ENCODE assay signal across 8 cellular contexts in the genomic region with DNA sequence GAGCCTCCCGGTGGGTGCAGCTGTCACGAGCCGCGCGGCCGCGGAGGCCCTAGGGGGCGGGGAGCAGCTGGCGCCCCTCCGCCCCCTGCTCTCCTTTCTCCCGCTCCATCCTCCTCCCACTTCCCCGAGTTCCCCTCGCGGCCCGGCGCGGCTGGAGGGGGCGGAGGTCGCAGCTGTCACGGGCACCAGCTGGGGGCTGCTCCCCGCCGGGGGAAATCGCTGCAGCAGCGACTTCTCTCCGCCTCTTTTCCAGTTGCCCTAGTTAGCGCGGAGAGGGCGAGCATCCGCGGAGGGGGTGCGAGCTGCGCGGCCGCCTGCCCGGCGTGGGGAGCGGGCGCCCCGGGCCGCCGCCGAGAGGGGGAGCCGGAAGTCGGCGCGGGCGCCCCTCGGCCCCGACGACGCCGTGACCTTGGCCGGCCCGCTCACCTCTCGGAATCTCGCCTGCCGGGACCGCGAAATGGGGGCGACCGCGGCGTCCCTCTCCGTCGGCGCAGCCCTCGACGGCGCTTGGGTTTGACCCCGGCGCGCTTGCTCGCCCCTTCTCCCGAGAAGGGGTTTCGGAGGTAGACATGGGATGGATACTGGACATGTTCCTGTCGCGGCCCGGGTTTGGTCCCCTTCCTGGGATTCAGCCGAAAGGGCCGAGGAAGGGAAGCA. TPM values are rescaled to one million over a fixed set of nuclear protein-coding genes. Genes with fewer than 3 reads are reported as not detected.
DNase-seq lines count a peak whose midpoint lies in the region; ATAC-seq lines count a peak whose summit lies in the region.

No MANE protein-coding gene starts in this region.

- no peak overlapping the region for H4K8ac ChIP-seq in mesendoderm (ENCODE audit: low read depth, low read length)

- H3K4me2 ChIP-seq in mesendoderm (ENCODE audit: low read length) = peak overlapping the region; percentile 44

- POLR2A ChIA-PET in activated CD4-positive, alpha-beta memory T cell treated with anti-CD3 and anti-CD28 coated beads for 36 hours (lab: Charles Lee) = interaction anchor here (0.5 to 2.1 kb wide), 5 partner anchors 29 to 301 kb away, joined by 3 to 10 read pairs (median 6); partner anchors contain the start of genes CENPO and PTRHD1

- H3K27me3 Mint-ChIP-seq in activated CD4-positive, alpha-beta memory T cell treated with anti-CD3 and anti-CD28 coated beads for 36 hours = no peaks in the 10 kb centered on the region

- no peak overlapping the region for H3K23ac ChIP-seq in mesendoderm (ENCODE audit: low read length)

- no peak overlapping the region for H4K5ac ChIP-seq in mesendoderm (ENCODE audit: low read length)

- H2BK5ac ChIP-seq in mesendoderm (ENCODE audit: low read length) = no peak overlapping the region

- H3K36me3 Mint-ChIP-seq in activated CD4-positive, alpha-beta memory T cell treated with anti-CD3 and anti-CD28 coated beads for 36 hours = no peaks in the 10 kb centered on the region

- no peaks in the 10 kb centered on the region for H3K36me3 ChIP-seq in mesendoderm (ENCODE audit: control insufficient read depth, insufficient read depth, low read length)

- H3K27ac Mint-ChIP-seq in activated CD4-positive, alpha-beta memory T cell treated with anti-CD3 and anti-CD28 coated beads for 36 hours = peak overlapping the region; percentile 59

- peaks cover 6% of the 10 kb centered on the region for H3K4me1 ChIP-seq in mesendoderm (ENCODE audit: control insufficient read depth, low read depth, low read length)

- peak overlapping the region; percentile 99 for H3K56ac ChIP-seq in mesendoderm (ENCODE audit: low read length)

- H3K79me1 ChIP-seq in mesendoderm (ENCODE audit: low read length) = peaks cover 8% of the 10 kb centered on the region

- peak overlapping the region; percentile 96 for H3K27ac ChIP-seq in mesendoderm (ENCODE audit: low read depth, low read length)

- ATAC-seq in GM18498 (IDR thresholded peaks at IDR 0.05; ENCODE audit: unreplicated experiment) = peak; percentile 47
- peak; percentile 53 for ATAC-seq in HG02642 (IDR thresholded peaks at IDR 0.05; ENCODE audit: poor library complexity, unreplicated experiment)

- peak overlapping the region; percentile 19 for H2BK120ac ChIP-seq in mesendoderm (ENCODE audit: low read depth, low read length)

- DNase-seq in NCI-H1930 (lab: John Stamatoyannopoulos, UW) (peak; percentile 10 to 24), mesendoderm (peak; percentile 73), DMS153 treated with DMSO at 0.1 percent for 48 hours (lab: John Stamatoyannopoulos, UW; ENCODE audit: unreplicated experiment) (no peak)
- DNase-seq in activated CD4-positive, alpha-beta memory T cell treated with anti-CD3 and anti-CD28 coated beads for 36 hours = peak; percentile 67
- peak; percentile 62 for DNase-seq in effector CD4-positive, alpha-beta T cell
- peak; percentile 49 for DNase-seq in stimulated activated CD8-positive, alpha-beta memory T cell treated with anti-CD3 and anti-CD28 coated beads, Interleukin-12 subunit alpha, Interleukin-12 subunit beta, amount 100 ng/mL, for 4 hours (ENCODE audit: low read depth)

- peaks cover 51% of the 10 kb centered on the region for H3K4me1 Mint-ChIP-seq in activated CD4-positive, alpha-beta memory T cell treated with anti-CD3 and anti-CD28 coated beads for 36 hours (ENCODE audit: low read depth)

- peak overlapping the region; percentile 75 for H3K4ac ChIP-seq in mesendoderm (ENCODE audit: low read depth, low read length)

- H3K9ac ChIP-seq in mesendoderm (ENCODE audit: low read length) = peak overlapping the region; percentile 84

- H3K27me3 ChIP-seq in mesendoderm (ENCODE audit: insufficient read depth, low read length, poor library complexity) = no peaks in the 10 kb centered on the region

- no CpG with 5 or more reads among the region's 80 CpGs for WGBS in mesendoderm (ENCODE audit: extremely low coverage, insufficient coverage, low lambda C conversion rate)

- H3K4me3 ChIP-seq in mesendoderm (ENCODE audit: low read length) = peak overlapping the region; percentile 91

- H3K18ac ChIP-seq in mesendoderm (ENCODE audit: low read length) = peak overlapping the region; percentile 68

- intact Hi-C loops in activated CD4-positive, alpha-beta memory T cell treated with anti-CD3 and anti-CD28 coated beads for 36 hours (cut with micrococcal nuclease) = loop anchor here (2.0 to 5.0 kb wide), 4 partner anchors 17 to 481 kb away; partner anchors contain the start of genes CENPO, DNAJC27 and PTRHD1

- H3K9me3 Mint-ChIP-seq in activated CD4-positive, alpha-beta memory T cell treated with anti-CD3 and anti-CD28 coated beads for 36 hours = no peaks in the 10 kb centered on the region

- no peak overlapping the region for H2BK15ac ChIP-seq in mesendoderm (replicated peaks; ENCODE audit: low read depth)

- CTCF ChIA-PET in activated CD4-positive, alpha-beta memory T cell treated with anti-CD3 and anti-CD28 coated beads for 36 hours (lab: Charles Lee) = interaction anchor here (0.9 to 1.0 kb wide), 2 partner anchors 29 to 70 kb away, joined by 3 read pairs; no protein-coding TSS in a partner anchor

- H3K79me2 ChIP-seq in mesendoderm (ENCODE audit: control insufficient read depth, insufficient read depth, low read length) = peaks cover 8% of the 10 kb centered on the region

- H2AK5ac ChIP-seq in mesendoderm (ENCODE audit: low read length) = no peak overlapping the region

- H3K4me3 Mint-ChIP-seq in activated CD4-positive, alpha-beta memory T cell treated with anti-CD3 and anti-CD28 coated beads for 36 hours = peak overlapping the region; percentile 69

RNA-seq across cellular contexts. Expression of gene NCOA1, which starts 0.7 kb away (rescaled TPM):
- 10 to 100 TPM; 21.3 to 24.0 TPM for total RNA-seq in activated CD4-positive, alpha-beta memory T cell treated with anti-CD3 and anti-CD28 coated beads for 36 hours
- polyA plus RNA-seq in mesendoderm (2013, experiment 1 of 2) = 11.2 TPM
- polyA plus RNA-seq in mesendoderm (2013, experiment 2 of 2) = 10.6 TPM
